19 cellular contexts compared by ENCODE assay signal in genomic region chr7:109235316-109235715, GRCh38.
DNase-seq lines count a peak whose midpoint lies in the region; ATAC-seq and TF ChIP-seq lines count a peak whose summit lies in the region.
"Had no signal": no experiment of that assay in that cellular context is flagged by ENCODE, and none has a peak within 500 bp of the region (broad histone marks: within the 10 kb centered on the region; RNA-seq: fewer than 3 reads in every experiment).

No MANE protein-coding gene starts in this region.

- in situ Hi-C loops in brain microvascular endothelial cell (cut with HindIII; ENCODE audit: low pct_ligation_motif_present, low sequenced_read_pairs): no loop called here

- WGBS in stomach, 5 donors: 71 to 83% (median 77%) methylated on average over 2 of the region's 2 CpGs

- H3K36me3 ChIP-seq in brain microvascular endothelial cell (replicated peaks) (no peaks in the 10 kb centered on the region), stomach (no peaks in the 10 kb centered on the region)
- H3K36me3 ChIP-seq: BLaER1 treated with 17β-estradiol and CSF1 and Interleukin-3, amounts not matched to agents 10 nM and 100 nM had no signal

- intact Hi-C loops in stomach (cut with DNase I; ENCODE audit: low total_unique reads): no loop called here

- no peak for TF ChIP-seq CTCF in brain microvascular endothelial cell (IDR thresholded peaks at IDR 0.05; ENCODE audit: low read depth, low read length, missing control alignments)
- TF ChIP-seq CTCF in stomach (IDR thresholded peaks at IDR 0.05): no peak

- H3K27me3 ChIP-seq in brain microvascular endothelial cell (replicated peaks): no peaks in the 10 kb centered on the region
- no peaks in the 10 kb centered on the region for H3K27me3 ChIP-seq in stomach
- H3K27me3 ChIP-seq: BLaER1 treated with 17β-estradiol and CSF1 and Interleukin-3, amounts not matched to agents 10 nM and 100 nM had no signal

- TF ChIP-seq EP300 in stomach (IDR thresholded peaks at IDR 0.05): no peak

- H3K4me3 ChIP-seq in brain microvascular endothelial cell (ENCODE audit: low read depth, low read length) (no peak overlapping the region), stomach (no peak overlapping the region)
- H3K4me3 ChIP-seq: BLaER1 treated with 17β-estradiol and CSF1 and Interleukin-3, amounts not matched to agents 10 nM and 100 nM; GM23248 had no signal

- ATAC-seq in GM18499 (IDR thresholded peaks at IDR 0.05; ENCODE audit: insufficient read depth, unreplicated experiment) (peak; percentile 78), GM21390 (IDR thresholded peaks at IDR 0.05; ENCODE audit: unreplicated experiment) (peak; percentile 55), HG02798 (IDR thresholded peaks at IDR 0.05; ENCODE audit: poor library complexity, unreplicated experiment) (peak; percentile 53), HG03442 (IDR thresholded peaks at IDR 0.05; ENCODE audit: unreplicated experiment) (peak; percentile 63)
- ATAC-seq: HCT116, T-helper 17 cell had no signal

- DNase-seq in 8988T (no peak), brain microvascular endothelial cell (no peak), stomach (no peak)
- no peak for DNase-seq in NK-92 treated with Interleukin-12 subunit alpha and Interleukin-12 subunit beta, amount 100 ng/mL, for 24 hours (lab: John Stamatoyannopoulos, UW)
- DNase-seq: GM23248, Karpas-422, MM.1S, NCI-H1105 treated with DMSO at 0.1 percent for 48 hours, NCI-H187 treated with DMSO at 0.1 percent for 48 hours, NCI-H510A, NCI-H82, SHP77 treated with DMSO at 0.1 percent for 48 hours, T-helper 17 cell had no signal

- peaks cover 0 to 4% (median 0%) of the 10 kb centered on the region in 4 donors for H3K9me3 ChIP-seq in stomach

- H3K27ac ChIP-seq in brain microvascular endothelial cell (no peak overlapping the region), stomach (no peak overlapping the region)
- H3K27ac ChIP-seq: BLaER1 treated with 17β-estradiol and CSF1 and Interleukin-3, amounts not matched to agents 10 nM and 100 nM; GM23248 had no signal

- no peak for TF ChIP-seq POLR2A in stomach (IDR thresholded peaks at IDR 0.05)

- no peaks in the 10 kb centered on the region for H3K4me1 ChIP-seq in stomach
- H3K4me1 ChIP-seq: BLaER1 treated with 17β-estradiol and CSF1 and Interleukin-3, amounts not matched to agents 10 nM and 100 nM had no signal
